Comparison of ENCODE assay signal across 8 cellular contexts in the genomic region with DNA sequence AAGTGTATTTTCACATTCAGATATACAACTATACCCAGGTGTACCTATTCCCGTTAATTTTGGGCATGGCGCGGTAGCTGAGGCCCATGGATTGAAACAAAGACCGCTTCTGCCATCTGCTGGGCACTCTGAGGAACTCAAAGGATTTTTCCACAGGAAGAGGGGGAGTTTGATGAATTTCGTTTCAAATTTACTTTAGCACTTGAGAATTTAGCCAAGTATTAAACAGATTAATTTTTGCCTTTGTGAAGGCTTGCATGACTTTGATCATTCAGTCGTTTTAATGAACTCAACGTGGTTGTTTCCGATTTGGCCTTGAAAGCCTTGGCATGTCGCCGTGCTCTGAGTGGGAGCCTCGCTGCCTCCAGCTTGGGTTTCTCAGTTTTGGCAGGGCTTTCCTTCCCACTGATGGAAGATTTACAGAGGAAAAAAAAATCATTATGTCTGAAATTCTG.
A peak's percentile ranks its signal among the peaks of the same experiment; 100 is the strongest.
DNase-seq lines count a peak whose midpoint lies in the region; ATAC-seq and TF ChIP-seq lines count a peak whose summit lies in the region.

No MANE protein-coding gene starts in this region.

- peak overlapping the region; percentile 77; the same call in 1 of the 2 replicates for H3K18ac ChIP-seq in IMR-90 (ENCODE audit: low read depth, low read length)

- peak overlapping the region; percentile 44; the same call in 1 of the 2 replicates for H3K4me2 ChIP-seq in DOHH2 (ENCODE audit: low read length)
- peak overlapping the region; percentile 89 for H3K4me2 ChIP-seq in IMR-90 (ENCODE audit: low read depth, low read length)

- TF ChIP-seq POLR2A in IMR-90 (IDR thresholded peaks at IDR 0.05; ENCODE audit: low read depth, low read length), result no peak
- no peak for TF ChIP-seq POLR2A in prostate gland (IDR thresholded peaks at IDR 0.05)

- H4K91ac ChIP-seq in IMR-90 (ENCODE audit: insufficient read depth, low read depth, low read length), result peak overlapping the region; percentile 35; the same call in 1 of the 2 replicates

- dilution Hi-C loops in IMR-90 (cut with HindIII; ENCODE audit: low sequenced_read_pairs, unreplicated experiment), result no loop called here

- in situ Hi-C loops in IMR-90 (cut with MboI; ENCODE audit: low sequenced_read_pairs), result loop anchor here (5.0 to 25.0 kb wide), 2 partner anchors 344 to 489 kb away; partner anchors contain the start of gene FERMT2

- peak overlapping the region; percentile 53 for H4K5ac ChIP-seq in IMR-90 (ENCODE audit: low read depth, low read length)

- no peak overlapping the region for H3K27ac ChIP-seq in DOHH2 (ENCODE audit: low read depth, low read length)
- peak overlapping the region; percentile 38; the same call in 1 of the 2 replicates for H3K27ac ChIP-seq in IMR-90 (ENCODE audit: insufficient read depth, low read length)
- H3K27ac ChIP-seq in RWPE1, result no peak overlapping the region
- peak overlapping the region in 8 of 10 donors; percentile 35 to 64 (median 40) for H3K27ac ChIP-seq in heart right ventricle
- H3K27ac ChIP-seq in prostate gland, result peak overlapping the region in 1 of 2 donors; percentile 32

- 0% methylated on average over 2 of the region's 11 CpGs; no CpG with 5 or more reads in 1 of the 2 experiments for WGBS in IMR-90 (ENCODE audit: extremely low coverage in 2 of 2, insufficient read length in 1 of 2), 2 experiments
- 5 to 13% methylated on average over 11 of the region's 11 CpGs for WGBS in heart right ventricle, 2 donors
- WGBS in prostate gland, result 3% methylated on average over 11 of the region's 11 CpGs

- H3K79me2 ChIP-seq in DOHH2 (ENCODE audit: control insufficient read depth, low read length), result no peaks in the 10 kb centered on the region

- TF ChIP-seq CTCF in DOHH2 (IDR thresholded peaks at IDR 0.05; ENCODE audit: low read depth, low read length, poor library complexity, severe bottlenecking), result peak; percentile 88
- peak; percentile 80 for TF ChIP-seq CTCF in IMR-90 (conservative IDR thresholded peaks at IDR 0.05; ENCODE audit: low read depth, low read length)
- peak; percentile 84 for TF ChIP-seq CTCF in RWPE1 (conservative IDR thresholded peaks at IDR 0.05; ENCODE audit: low read depth)
- TF ChIP-seq CTCF in heart right ventricle (IDR thresholded peaks at IDR 0.05), result peak; percentile 51 to 90 (median 82)
- peak; percentile 35 to 85 (median 69) for TF ChIP-seq CTCF in prostate gland (IDR thresholded peaks at IDR 0.05)

- DNase-seq in IMR-90 (peak; percentile 69), RWPE1 (ENCODE audit: low spot score) (peak; percentile 72), amniotic epithelial cell (ENCODE audit: low read depth) (peak; percentile 57), heart right ventricle (peak; percentile 44 to 67), prostate gland (ENCODE audit: low spot score) (peak; percentile 19)

- peak overlapping the region; percentile 74; the same call in 1 of the 2 replicates for H3K4ac ChIP-seq in IMR-90 (ENCODE audit: low read depth, low read length)

- H3K27me3 ChIP-seq in DOHH2 (ENCODE audit: control insufficient read depth, low read length) (peaks cover 28% of the 10 kb centered on the region), IMR-90 (ENCODE audit: control insufficient read depth, insufficient read depth, low read length) (no peaks in the 10 kb centered on the region; the same call in 1 of the 2 replicates), heart right ventricle (no peaks in the 10 kb centered on the region), prostate gland (replicated peaks; ENCODE audit: insufficient read depth) (no peaks in the 10 kb centered on the region)

- POLR2A ChIA-PET in IMR-90 (lab: Charles Lee; ENCODE audit: unreplicated experiment) (interaction anchor here (0.7 kb wide), 1 partner anchor 647 kb away, joined by 5 read pairs; no protein-coding TSS in a partner anchor), RWPE1 (lab: Yijun Ruan, JAX; ENCODE audit: low non-redundant PET) (no interaction called here)

- H3F3A ChIP-seq in DOHH2 (ENCODE audit: control insufficient read depth, insufficient read depth), result no peaks in the 10 kb centered on the region

- H3K4me3 ChIP-seq in DOHH2 (ENCODE audit: low read length) (peak overlapping the region; percentile 18; the same call in 1 of the 2 replicates), IMR-90 (ENCODE audit: insufficient read depth, low read depth, low read length) (peak overlapping the region; percentile 56), heart right ventricle (peak overlapping the region in 9 of 10 donors; percentile 25 to 56 (median 42)), prostate gland (peak overlapping the region; percentile 9 to 21)

- H2BK5ac ChIP-seq in IMR-90 (ENCODE audit: low read depth, low read length, poor library complexity, severe bottlenecking), result no peak overlapping the region

- H3K9me1 ChIP-seq in IMR-90 (ENCODE audit: insufficient read depth, low read length), result peaks cover 3% of the 10 kb centered on the region

- peak overlapping the region; percentile 55 for H3K9ac ChIP-seq in IMR-90 (ENCODE audit: low read depth, low read length)

- peak overlapping the region; percentile 56 for H2BK120ac ChIP-seq in IMR-90 (ENCODE audit: low read depth, low read length)

- peak; percentile 79 for TF ChIP-seq RAD21 in IMR-90 (IDR thresholded peaks at IDR 0.05; ENCODE audit: low read length)

- no peaks in the 10 kb centered on the region for H3K79me1 ChIP-seq in IMR-90 (ENCODE audit: low read depth in 1 of 2, low read length in 2 of 2)

- H2AFZ ChIP-seq in IMR-90 (replicated peaks; ENCODE audit: low read length, poor library complexity), result peak overlapping the region; percentile 14

- H3K14ac ChIP-seq in IMR-90 (replicated peaks; ENCODE audit: low read depth, low read length), result 0 out of 2 replicates have a peak overlapping the region, but pooled peaks have one; percentile 7

- no peaks in the 10 kb centered on the region for H3K36me3 ChIP-seq in DOHH2 (ENCODE audit: control insufficient read depth, low read length)
- H3K36me3 ChIP-seq in IMR-90 (ENCODE audit: control insufficient read depth, insufficient read depth, low read length), result no peaks in the 10 kb centered on the region
- H3K36me3 ChIP-seq in heart right ventricle, result no peaks in the 10 kb centered on the region
- H3K36me3 ChIP-seq in prostate gland, result no peaks in the 10 kb centered on the region

- H2AK5ac ChIP-seq in IMR-90 (ENCODE audit: low read depth, low read length), result 0 out of 2 replicates have a peak overlapping the region, but pooled peaks have one; percentile 65

- intact Hi-C loops in IMR-90 (cut with micrococcal nuclease) (loop anchor here (2.0 to 5.0 kb wide), 9 partner anchors 154 to 1159 kb away; partner anchors contain the start of genes DDHD1 and FERMT2), heart right ventricle (cut with DNase I) (loop anchor here in 8 of 10 donors (1.0 to 10.0 kb wide), 6 partner anchors 254 to 484 kb away; partner anchors contain the start of gene FERMT2 (in 1 of the 8)), prostate gland (cut with DNase I) (loop anchor here (5.0 to 10.0 kb wide), 3 partner anchors 231 to 481 kb away; partner anchors contain the start of gene FERMT2)

- H2BK20ac ChIP-seq in IMR-90 (ENCODE audit: low read depth, low read length), result peak overlapping the region; percentile 81

- H3K56ac ChIP-seq in IMR-90 (ENCODE audit: extremely low read depth, insufficient read depth, low read length), result no peak overlapping the region

- no peak overlapping the region; the same call in 1 of the 2 replicates for H3K23ac ChIP-seq in IMR-90 (ENCODE audit: low read depth, low read length)

- H3K4me1 ChIP-seq in DOHH2 (ENCODE audit: control insufficient read depth, low read length) (no peaks in the 10 kb centered on the region), IMR-90 (ENCODE audit: control insufficient read depth, insufficient read depth, low read length) (peaks cover 10% of the 10 kb centered on the region), heart right ventricle (peaks cover 0 to 25% (median 5%) of the 10 kb centered on the region in 9 donors), prostate gland (replicated peaks) (no peaks in the 10 kb centered on the region)

- H4K20me1 ChIP-seq in DOHH2 (ENCODE audit: control insufficient read depth, insufficient read depth, low read depth, low read length) (no peaks in the 10 kb centered on the region), IMR-90 (ENCODE audit: insufficient read depth, low read length) (no peaks in the 10 kb centered on the region)

- no TSS peak for BruUV-seq in IMR-90 (replicated peaks; lab: Mats Ljungman, UMichigan)

- no peak overlapping the region for H2BK15ac ChIP-seq in IMR-90 (ENCODE audit: low read depth, low read length)

- peak overlapping the region in 1 of 2 experiments; percentile 59; a peak in 2 of 4 replicates for H4K8ac ChIP-seq in IMR-90 (ENCODE audit: low read depth in 2 of 2, low read length in 2 of 2)

- ATAC-seq in IMR-90 (ENCODE audit: low read depth) (peak; percentile 78), heart right ventricle (peak in 7 of 8 donors; percentile 70 to 87 (median 85)), GM19397 (IDR thresholded peaks at IDR 0.05; ENCODE audit: unreplicated experiment) (no peak), HG03520 (IDR thresholded peaks at IDR 0.05; ENCODE audit: unreplicated experiment) (no peak)

- no peak overlapping the region for H2AK9ac ChIP-seq in IMR-90 (replicated peaks; ENCODE audit: low read depth, low read length, poor library complexity)

- H3K9me2 ChIP-seq in DOHH2 (replicated peaks; ENCODE audit: control insufficient read depth, low read length), result no peaks in the 10 kb centered on the region

- CTCF ChIA-PET in IMR-90 (lab: Yijun Ruan, JAX) (interaction anchor here (0.8 to 3.2 kb wide), 6 partner anchors 10 to 1042 kb away, joined by 3 to 17 read pairs (median 4); no protein-coding TSS in a partner anchor), RWPE1 (lab: Yijun Ruan, JAX) (interaction anchor here (0.5 to 3.3 kb wide), 13 partner anchors 8 to 1776 kb away, joined by 3 to 24 read pairs (median 3); no protein-coding TSS in a partner anchor)

- no peaks in the 10 kb centered on the region for H3K9me3 ChIP-seq in DOHH2 (ENCODE audit: control insufficient read depth, insufficient read depth, low read length)
- H3K9me3 ChIP-seq in IMR-90 (ENCODE audit: control insufficient read depth, insufficient read depth, low read length), result no peaks in the 10 kb centered on the region
- H3K9me3 ChIP-seq in heart right ventricle, result peaks cover 0 to 5% (median 0%) of the 10 kb centered on the region in 11 donors
- no peaks in the 10 kb centered on the region for H3K9me3 ChIP-seq in prostate gland

TF ChIP-seq in IMR-90, 13 proteins besides CTCF, POLR2A, EP300 and RAD21:
- TF ChIP-seq FOS (IDR thresholded peaks at IDR 0.05; ENCODE audit: low read depth, low read length), result no peak
- peak; percentile 67 for TF ChIP-seq SMC3 (IDR thresholded peaks at IDR 0.05; ENCODE audit: low read depth, low read length)

Comparison
In these comparisons a context has a peak if more than half of its experiments do, and no peak if none do; other contexts are left out.
1. H3K27ac ChIP-seq: peak in IMR-90 (single experiment) and heart right ventricle (8 of 10); none in DOHH2 (single experiment) and RWPE1 (single experiment).
2. ATAC-seq: peak in IMR-90 (single experiment) and heart right ventricle (7 of 8); none in GM19397 (single experiment) and HG03520 (single experiment).
3. DNase-seq: peak in every context shown above with its lines; median percentile 72 in RWPE1; 69 in IMR-90; 57 in amniotic epithelial cell; 56 in heart right ventricle; 19 in prostate gland.
4. Peak in every context shown above with its lines, with median percentiles within 50 percentile points of each other: H3K4me3 ChIP-seq and CTCF ChIP-seq.